In the genomic region with DNA sequence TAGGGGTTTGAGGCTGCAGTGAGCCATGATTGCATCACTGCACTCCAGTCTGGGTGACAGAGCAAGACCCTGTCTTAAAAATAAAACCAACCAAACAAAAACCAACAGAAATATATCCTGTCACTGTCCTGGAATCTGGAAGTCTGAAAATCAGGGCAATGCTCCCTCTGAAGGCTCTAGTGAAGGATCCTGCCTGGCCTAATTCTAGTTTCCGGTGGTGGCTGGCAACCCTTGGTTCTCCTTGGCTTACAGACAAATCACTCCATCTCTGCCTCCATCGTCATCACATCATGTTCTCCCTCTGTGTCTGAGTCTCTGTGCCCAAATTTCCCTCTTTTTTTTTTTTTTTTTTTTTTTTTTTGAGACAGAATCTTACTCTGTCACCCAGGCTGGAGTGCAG, we compare ENCODE assay signal across 32 cellular contexts. TPM values are rescaled to one million over a fixed set of nuclear protein-coding genes. Genes with fewer than 3 reads are reported as not detected.
DNase-seq lines count a peak whose midpoint lies in the region; ATAC-seq and TF ChIP-seq lines count a peak whose summit lies in the region.
"Had no signal": no experiment of that assay in that cellular context is flagged by ENCODE, and none has a peak within 500 bp of the region (broad histone marks: within the 10 kb centered on the region; RNA-seq: fewer than 3 reads in every experiment).

No MANE protein-coding gene starts in this region.

- H3K4me2 ChIP-seq in SK-N-SH, result no peak overlapping the region
- H3K4me2 ChIP-seq in Karpas-422 (ENCODE audit: low read depth, low read length, poor library complexity, severe bottlenecking), result no peak overlapping the region

- no peaks in the 10 kb centered on the region for H3K9me3 ChIP-seq in SK-N-SH
- no peaks in the 10 kb centered on the region for H3K9me3 ChIP-seq in ascending aorta
- no peaks in the 10 kb centered on the region for H3K9me3 ChIP-seq in tibial artery
- H3K9me3 ChIP-seq in Karpas-422 (ENCODE audit: low read length), result no peaks in the 10 kb centered on the region
- H3K9me3 ChIP-seq: esophagus squamous epithelium, right atrium auricular region, testis had no signal

- H3F3A ChIP-seq in SK-N-SH (replicated peaks; ENCODE audit: insufficient read depth), result peaks cover 10% of the 10 kb centered on the region

- no peak for DNase-seq in SK-N-SH
- peak in 1 of 2 donors; percentile 77 for DNase-seq in ascending aorta (ENCODE audit: low spot score in 2 of 2)
- peak; percentile 32 for DNase-seq in fibroblast of peridontal ligament (ENCODE audit: extremely low read depth)
- peak in 1 of 2 donors; percentile 82 for DNase-seq in tibial artery
- DNase-seq in A172 (ENCODE audit: low spot score), result no peak
- DNase-seq in Karpas-422, result no peak
- DNase-seq in HEK293T (ENCODE audit: extremely low spot score), result no peak
- DNase-seq: activated B cell treated with CpG ODN at 0.5 μM for 24 hours; activated CD4-positive, alpha-beta T cell treated with anti-CD3 and anti-CD28 coated beads, Interleukin-2, amount 50 U/mL, for 1 hour; activated gamma-delta T cell; activated naive CD8-positive, alpha-beta T cell treated with anti-CD3 and anti-CD28 coated beads for 36 hours; activated T-cell treated with anti-CD3 and anti-CD28 coated beads, Interleukin-2, amount 50 U/mL, for 4 hours; caudate nucleus; CD4-positive, CD25-positive, alpha-beta regulatory T cell; DND-41; esophagus squamous epithelium; hippocampal formation; Kasumi-1; left cardiac atrium; NCI-H2107; NCI-H446; NCI-H774; stimulated activated CD4-positive, alpha-beta T cell treated with anti-CD3 and anti-CD28 coated beads, Interleukin-1b, Interleukin-23, amount 100 ng/mL, for 48 hours; stimulated activated naive CD4-positive, alpha-beta T cell treated with Interleukin-2 at 50 U/mL for 16 hours; T1000; testis had no signal

- H3K4me3 ChIP-seq in SK-N-SH (ENCODE audit: low read depth in 2 of 2, low read length in 1 of 2), result no peak overlapping the region
- H3K4me3 ChIP-seq in ascending aorta, result no peak overlapping the region
- no peak overlapping the region for H3K4me3 ChIP-seq in tibial artery
- H3K4me3 ChIP-seq in Karpas-422 (ENCODE audit: low read length), result no peak overlapping the region
- H3K4me3 ChIP-seq: esophagus squamous epithelium, right atrium auricular region, testis had no signal

- TF ChIP-seq CTCF in SK-N-SH (IDR thresholded peaks at IDR 0.05) (no peak), ascending aorta (IDR thresholded peaks at IDR 0.05) (no peak), tibial artery (IDR thresholded peaks at IDR 0.05) (no peak)

- no peak overlapping the region for H3K9ac ChIP-seq in SK-N-SH
- H3K9ac ChIP-seq in Karpas-422 (ENCODE audit: low read length), result no peak overlapping the region
- H3K9ac ChIP-seq: parathyroid adenoma had no signal

- no peaks in the 10 kb centered on the region for H3K27me3 ChIP-seq in SK-N-SH (ENCODE audit: insufficient read depth)
- H3K27me3 ChIP-seq in ascending aorta, result no peaks in the 10 kb centered on the region
- H3K27me3 ChIP-seq in tibial artery, result no peaks in the 10 kb centered on the region
- no peaks in the 10 kb centered on the region for H3K27me3 ChIP-seq in Karpas-422 (ENCODE audit: low read length)
- H3K27me3 ChIP-seq: esophagus squamous epithelium, right atrium auricular region, testis had no signal

- H4K20me1 ChIP-seq in SK-N-SH (ENCODE audit: insufficient read depth), result no peaks in the 10 kb centered on the region
- H4K20me1 ChIP-seq in Karpas-422 (ENCODE audit: insufficient read depth, low read depth, low read length), result no peaks in the 10 kb centered on the region

- ATAC-seq in SK-N-SH treated with all-trans-retinoic acid at 6 μM for 48 hours, result no peak
- ATAC-seq: activated T-cell treated with anti-CD3 and anti-CD28 coated beads, Interleukin-2, amount 50 U/mL, for 4 hours had no signal

- 0 out of 4 replicates have a peak, but pooled peaks cover 0 to 6% of the 10 kb centered on the region in 2 experiments for H3K4me1 ChIP-seq in SK-N-SH (ENCODE audit: control insufficient read depth in 1 of 2, insufficient read depth in 2 of 2, low read depth in 1 of 2, low read length in 1 of 2)
- peaks cover 4 to 13% of the 10 kb centered on the region in 2 donors for H3K4me1 ChIP-seq in ascending aorta
- peaks cover 0 to 29% (median 20%) of the 10 kb centered on the region in 4 donors for H3K4me1 ChIP-seq in tibial artery
- H3K4me1 ChIP-seq in Karpas-422 (ENCODE audit: low read length), result peaks cover 2% of the 10 kb centered on the region; the same call in 1 of the 2 replicates
- H3K4me1 ChIP-seq: parathyroid adenoma, right atrium auricular region had no signal

- intact Hi-C loops in ascending aorta (cut with DNase I) (loop anchor here (2.0 to 5.0 kb wide), 8 partner anchors 15 to 1251 kb away; a partner anchor contains a TSS), tibial artery (cut with DNase I; ENCODE audit: low total_unique reads) (loop anchor here (5.0 kb wide), 1 partner anchor 71 kb away; a partner anchor contains a TSS)

- WGBS in SK-N-SH (ENCODE audit: low lambda C conversion rate), result 97% methylated on average over 2 of the region's 2 CpGs

- H2AFZ ChIP-seq in SK-N-SH (ENCODE audit: low read depth) (0 out of 2 replicates have a peak overlapping the region, but pooled peaks have one; percentile 29), Karpas-422 (ENCODE audit: low read length) (no peak overlapping the region)
- H2AFZ ChIP-seq: parathyroid adenoma had no signal

- no peak for TF ChIP-seq EP300 in SK-N-SH (IDR thresholded peaks at IDR 0.05; ENCODE audit: borderline replicate concordance in 1 of 2, low read depth in 1 of 2, low read length in 1 of 2)

- H3K9me2 ChIP-seq in SK-N-SH (no peaks in the 10 kb centered on the region), Karpas-422 (replicated peaks; ENCODE audit: insufficient read depth, low read length) (no peaks in the 10 kb centered on the region)

- H3K36me3 ChIP-seq in SK-N-SH (replicated peaks in 1 of 2; ENCODE audit: control insufficient read depth in 1 of 2, insufficient read depth in 2 of 2, low read length in 1 of 2) (no peaks in the 10 kb centered on the region), ascending aorta (no peaks in the 10 kb centered on the region), tibial artery (no peaks in the 10 kb centered on the region), Karpas-422 (ENCODE audit: insufficient read depth, low read length) (no peaks in the 10 kb centered on the region)
- H3K36me3 ChIP-seq: esophagus squamous epithelium, right atrium auricular region had no signal

- POLR2A ChIA-PET in SK-N-SH (lab: Yijun Ruan, JAX), result interaction anchor here (1.9 kb wide), 1 partner anchor 16 kb away, joined by 6 read pairs; a partner anchor contains a TSS
- POLR2A ChIA-PET in HEK293T (lab: Yijun Ruan, JAX), result interaction anchor here (2.1 kb wide), 1 partner anchor 16 kb away, joined by 10 read pairs; a partner anchor contains a TSS

- TF ChIP-seq RAD21 in SK-N-SH (IDR thresholded peaks at IDR 0.05; ENCODE audit: low read length), result no peak

- CTCF ChIA-PET in SK-N-SH (lab: Yijun Ruan, JAX) (interaction anchor here (0.7 to 6.7 kb wide), 23 partner anchors 9 to 1256 kb away, joined by 3 to 66 read pairs (median 7); no protein-coding TSS in a partner anchor), HEK293T (lab: Yijun Ruan, JAX) (interaction anchor here (0.8 to 4.2 kb wide), 3 partner anchors 76 to 97 kb away, joined by 4 to 22 read pairs (median 5); no protein-coding TSS in a partner anchor)

- no peak overlapping the region for H3K27ac ChIP-seq in SK-N-SH (ENCODE audit: low read depth in 2 of 2, low read length in 1 of 2)
- H3K27ac ChIP-seq in ascending aorta, result peak overlapping the region; percentile 52 to 74
- H3K27ac ChIP-seq in tibial artery, result peak overlapping the region; percentile 51 to 61
- H3K27ac ChIP-seq in Karpas-422 (ENCODE audit: low read length), result no peak overlapping the region
- H3K27ac ChIP-seq: 22Rv1, esophagus squamous epithelium, parathyroid adenoma, right atrium auricular region, testis had no signal

- H3K79me2 ChIP-seq in SK-N-SH (ENCODE audit: insufficient read depth) (no peaks in the 10 kb centered on the region), Karpas-422 (ENCODE audit: low read length) (no peaks in the 10 kb centered on the region)
- H3K79me2 ChIP-seq: parathyroid adenoma had no signal

TF ChIP-seq in SK-N-SH, 30 proteins besides CTCF, POLR2A, EP300 and RAD21 (continues in another document):
- no peak for TF ChIP-seq GATA2 (CRISPR knock-in tag; IDR thresholded peaks at IDR 0.05)
- no peak for TF ChIP-seq RXRA (IDR thresholded peaks at IDR 0.05; ENCODE audit: borderline replicate concordance, low read depth)
- TF ChIP-seq SIN3A (IDR thresholded peaks at IDR 0.05; ENCODE audit: borderline replicate concordance, low read depth, low read length), result no peak
- no peak for TF ChIP-seq FOSL2 (IDR thresholded peaks at IDR 0.05; ENCODE audit: borderline replicate concordance, low read depth)
- TF ChIP-seq TAF1 (IDR thresholded peaks at IDR 0.05; ENCODE audit: borderline replicate concordance, low read depth, low read length), result no peak

TF ChIP-seq in SK-N-SH treated with all-trans-retinoic acid at 6 μM for 48 hours, 23 proteins besides CTCF, POLR2A, EP300 and RAD21 (continues in another document):
- TF ChIP-seq ZFP3 (CRISPR knock-in tag; IDR thresholded peaks at IDR 0.05) (no peak), RARB (CRISPR knock-in tag; IDR thresholded peaks at IDR 0.05) (no peak), ZFP30 (CRISPR knock-in tag; IDR thresholded peaks at IDR 0.05) (no peak)

TF ChIP-seq in HEK293T, 16 proteins besides CTCF, POLR2A, EP300 and RAD21:
- TF ChIP-seq FOXK2 (IDR thresholded peaks at IDR 0.05) (no peak), ZNF384 (IDR thresholded peaks at IDR 0.05) (no peak)

RNA-seq across cellular contexts. Expression of a gene that starts 15.9 kb away (rescaled TPM):
- polyA plus RNA-seq in SK-N-SH (2012; rRNA removed), result 15.0 and 18.0 TPM in 2 replicates
- polyA plus RNA-seq in SK-N-SH (2012; cell fraction: cytosol; rRNA removed), result 20.8 and 23.5 TPM in 2 replicates
- polyA plus RNA-seq in SK-N-SH (2012; cell fraction: nucleus; rRNA removed), result 8.2 and 13.0 TPM in 2 replicates
- total RNA-seq in ascending aorta, result 16.7 TPM
- total RNA-seq in A172 (2014; rRNA removed; shearing (Covaris generic)), result 33.8 and 41.8 TPM in 2 replicates
- 58.5 and 62.7 TPM in 2 replicates for total RNA-seq in Karpas-422 (2014; rRNA removed; shearing (Covaris generic); ENCODE audit: low replicate concordance)

RNA-seq across cellular contexts. Expression of a gene that starts 38.6 kb away (rescaled TPM):
- not detected in 2 replicates for polyA plus RNA-seq in SK-N-SH (2012; rRNA removed)
- polyA plus RNA-seq in SK-N-SH (2012; cell fraction: cytosol; rRNA removed), result 0.01 TPM in 1 of 2 replicates, not detected in the other
- polyA plus RNA-seq in SK-N-SH (2012; cell fraction: nucleus; rRNA removed), result not detected in 2 replicates
- not detected for total RNA-seq in ascending aorta
- 0.19 TPM in 1 of 2 replicates, not detected in the other for total RNA-seq in A172 (2014; rRNA removed; shearing (Covaris generic))
- 1.0 TPM in 1 of 2 replicates, not detected in the other for total RNA-seq in Karpas-422 (2014; rRNA removed; shearing (Covaris generic); ENCODE audit: low replicate concordance)
- total RNA-seq: activated B cell treated with CpG ODN at 0.5 μM for 24 hours; activated naive CD8-positive, alpha-beta T cell treated with anti-CD3 and anti-CD28 coated beads for 36 hours; activated T-cell treated with anti-CD3 and anti-CD28 coated beads, Interleukin-2, amount 50 U/mL, for 4 hours; CD4-positive, CD25-positive, alpha-beta regulatory T cell; dermis microvascular lymphatic vessel endothelial cell; left cardiac atrium; neural crest cell; right atrium auricular region had no signal
- polyA plus RNA-seq: CD4-positive, CD25-positive, alpha-beta regulatory T cell had no signal

Comparison
In these comparisons a context has a peak if more than half of its experiments do, and no peak if none do; other contexts are left out.
1. H3K27ac ChIP-seq: peak in ascending aorta (2 of 2) and tibial artery (2 of 2); none in SK-N-SH (0 of 2) and Karpas-422 (single experiment).